ENCODE assay signal across 1 cellular context in the genomic region with DNA sequence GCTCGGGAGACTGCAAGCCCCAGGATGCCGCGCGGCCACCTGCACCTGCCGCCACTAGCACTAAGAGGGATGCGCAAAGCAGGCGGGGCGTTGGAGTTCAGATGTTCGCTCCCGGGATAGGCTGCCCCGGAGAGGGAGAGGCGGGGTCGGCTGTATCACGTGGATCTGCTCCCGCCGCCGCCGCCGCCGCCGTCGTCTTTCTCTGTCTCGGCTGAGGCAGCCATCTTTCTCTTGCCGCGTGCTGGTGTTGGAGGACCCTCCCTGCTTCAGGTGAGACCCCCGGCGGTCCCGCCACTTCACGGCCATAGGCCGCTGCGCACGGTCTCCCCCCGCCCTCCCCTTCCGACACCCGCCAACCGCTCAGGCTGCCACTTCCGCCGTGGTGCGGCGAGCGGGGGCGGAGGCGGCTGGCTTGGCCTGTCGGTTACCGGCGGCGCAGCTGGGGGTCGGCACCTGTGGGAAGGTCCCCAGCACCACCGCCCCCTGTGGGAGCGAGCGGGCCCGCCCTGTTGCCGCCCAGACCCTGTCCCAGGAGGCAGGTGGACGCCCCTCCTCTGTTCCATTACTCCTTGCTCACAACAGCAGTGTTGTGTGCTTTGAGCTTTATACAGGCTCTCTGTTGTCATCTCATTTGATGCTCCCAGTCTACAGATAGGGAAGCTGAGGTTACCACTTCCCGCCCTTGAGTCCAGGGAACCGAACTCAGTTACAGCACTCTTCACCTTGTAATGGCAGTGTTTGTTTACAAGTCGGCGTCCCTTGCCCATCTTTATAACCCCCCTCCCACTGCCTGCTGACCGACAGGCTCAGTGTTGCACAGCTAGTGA.
TF ChIP-seq lines count a peak whose summit lies in the region.

A gene (plus strand): TSS at position 186 of the 827 bp plus-strand sequence. CDS start 3,553 bp downstream, outside the sequence.

TF ChIP-seq in K562, 482 proteins besides CTCF, POLR2A, EP300 and RAD21 (continued from another document and continues in another):
- TF ChIP-seq ZKSCAN3 (CRISPR knock-in tag; IDR thresholded peaks at IDR 0.05) (no peak), BRD9 (IDR thresholded peaks at IDR 0.05; ENCODE audit: low read depth, partially characterized antibody) (no peak), KLF16 (IDR thresholded peaks at IDR 0.05) (0 out of 2 replicates have a peak, but pooled peaks have one; percentile 5), BHLHE40 (IDR thresholded peaks at IDR 0.05; ENCODE audit: low read length) (peak; percentile 71), SRSF1 (IDR thresholded peaks at IDR 0.05; ENCODE audit: low read depth, low read length) (no peak), HCFC1 (IDR thresholded peaks at IDR 0.05; ENCODE audit: low read depth, low read length) (peak; percentile 86), ZNF212 (CRISPR knock-in tag; IDR thresholded peaks at IDR 0.05) (no peak), ZNF584 (CRISPR knock-in tag; IDR thresholded peaks at IDR 0.05; ENCODE audit: low read depth) (no peak; the same call in 1 of the 2 replicates), MBD2 (IDR thresholded peaks at IDR 0.05; ENCODE audit: borderline replicate concordance, low read depth) (peak; percentile 72; the same call in 1 of the 2 replicates), ZNF354B (CRISPR knock-in tag; IDR thresholded peaks at IDR 0.05) (no peak), ZNF274 (IDR thresholded peaks at IDR 0.05; ENCODE audit: borderline replicate concordance, low read depth, low read length) (no peak), SOX6 (IDR thresholded peaks at IDR 0.05) (no peak), RBM34 (IDR thresholded peaks at IDR 0.05; ENCODE audit: borderline replicate concordance, insufficient read depth, low read length) (no peak), GABPB1 (CRISPR knock-in tag; IDR thresholded peaks at IDR 0.05) (peak; percentile 86), FOSL1 (tag; conservative IDR thresholded peaks at IDR 0.05) (peak; percentile 9; the same call in 1 of the 2 replicates), HDAC6 (IDR thresholded peaks at IDR 0.05; ENCODE audit: low read depth, low read length) (no peak), ZNF696 (CRISPR knock-in tag; conservative IDR thresholded peaks at IDR 0.05) (no peak), ZNF124 (CRISPR knock-in tag; IDR thresholded peaks at IDR 0.05) (no peak), ZNF41 (CRISPR knock-in tag; conservative IDR thresholded peaks at IDR 0.05) (no peak), ZNF707 (CRISPR knock-in tag; conservative IDR thresholded peaks at IDR 0.05) (no peak)
- TF ChIP-seq, protein P1, sequence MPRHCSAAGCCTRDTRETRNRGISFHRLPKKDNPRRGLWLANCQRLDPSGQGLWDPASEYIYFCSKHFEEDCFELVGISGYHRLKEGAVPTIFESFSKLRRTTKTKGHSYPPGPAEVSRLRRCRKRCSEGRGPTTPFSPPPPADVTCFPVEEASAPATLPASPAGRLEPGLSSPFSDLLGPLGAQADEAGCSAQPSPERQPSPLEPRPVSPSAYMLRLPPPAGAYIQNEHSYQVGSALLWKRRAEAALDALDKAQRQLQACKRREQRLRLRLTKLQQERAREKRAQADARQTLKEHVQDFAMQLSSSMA (CRISPR knock-in tag; IDR thresholded peaks at IDR 0.05), result no peak
- TF ChIP-seq, protein P2, sequence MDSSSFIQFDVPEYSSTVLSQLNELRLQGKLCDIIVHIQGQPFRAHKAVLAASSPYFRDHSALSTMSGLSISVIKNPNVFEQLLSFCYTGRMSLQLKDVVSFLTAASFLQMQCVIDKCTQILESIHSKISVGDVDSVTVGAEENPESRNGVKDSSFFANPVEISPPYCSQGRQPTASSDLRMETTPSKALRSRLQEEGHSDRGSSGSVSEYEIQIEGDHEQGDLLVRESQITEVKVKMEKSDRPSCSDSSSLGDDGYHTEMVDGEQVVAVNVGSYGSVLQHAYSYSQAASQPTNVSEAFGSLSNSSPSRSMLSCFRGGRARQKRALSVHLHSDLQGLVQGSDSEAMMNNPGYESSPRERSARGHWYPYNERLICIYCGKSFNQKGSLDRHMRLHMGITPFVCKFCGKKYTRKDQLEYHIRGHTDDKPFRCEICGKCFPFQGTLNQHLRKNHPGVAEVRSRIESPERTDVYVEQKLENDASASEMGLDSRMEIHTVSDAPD (CRISPR knock-in tag; IDR thresholded peaks at IDR 0.05), result no peak
- TF ChIP-seq, protein P3, sequence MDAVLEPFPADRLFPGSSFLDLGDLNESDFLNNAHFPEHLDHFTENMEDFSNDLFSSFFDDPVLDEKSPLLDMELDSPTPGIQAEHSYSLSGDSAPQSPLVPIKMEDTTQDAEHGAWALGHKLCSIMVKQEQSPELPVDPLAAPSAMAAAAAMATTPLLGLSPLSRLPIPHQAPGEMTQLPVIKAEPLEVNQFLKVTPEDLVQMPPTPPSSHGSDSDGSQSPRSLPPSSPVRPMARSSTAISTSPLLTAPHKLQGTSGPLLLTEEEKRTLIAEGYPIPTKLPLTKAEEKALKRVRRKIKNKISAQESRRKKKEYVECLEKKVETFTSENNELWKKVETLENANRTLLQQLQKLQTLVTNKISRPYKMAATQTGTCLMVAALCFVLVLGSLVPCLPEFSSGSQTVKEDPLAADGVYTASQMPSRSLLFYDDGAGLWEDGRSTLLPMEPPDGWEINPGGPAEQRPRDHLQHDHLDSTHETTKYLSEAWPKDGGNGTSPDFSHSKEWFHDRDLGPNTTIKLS (IDR thresholded peaks at IDR 0.05; ENCODE audit: borderline replicate concordance, low read depth), result 0 out of 2 replicates have a peak, but pooled peaks have one; percentile 53
- TF ChIP-seq, protein P4, sequence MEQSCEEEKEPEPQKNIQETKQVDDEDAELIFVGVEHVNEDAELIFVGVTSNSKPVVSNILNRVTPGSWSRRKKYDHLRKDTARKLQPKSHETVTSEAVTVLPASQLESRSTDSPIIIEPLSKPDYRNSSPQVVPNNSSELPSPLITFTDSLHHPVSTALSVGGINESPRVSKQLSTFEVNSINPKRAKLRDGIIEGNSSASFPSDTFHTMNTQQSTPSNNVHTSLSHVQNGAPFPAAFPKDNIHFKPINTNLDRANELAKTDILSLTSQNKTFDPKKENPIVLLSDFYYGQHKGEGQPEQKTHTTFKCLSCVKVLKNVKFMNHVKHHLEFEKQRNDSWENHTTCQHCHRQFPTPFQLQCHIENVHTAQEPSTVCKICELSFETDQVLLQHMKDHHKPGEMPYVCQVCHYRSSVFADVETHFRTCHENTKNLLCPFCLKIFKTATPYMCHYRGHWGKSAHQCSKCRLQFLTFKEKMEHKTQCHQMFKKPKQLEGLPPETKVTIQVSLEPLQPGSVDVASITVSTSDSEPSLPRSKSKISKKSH (CRISPR knock-in tag; IDR thresholded peaks at IDR 0.05), result no peak
- TF ChIP-seq, protein P5, sequence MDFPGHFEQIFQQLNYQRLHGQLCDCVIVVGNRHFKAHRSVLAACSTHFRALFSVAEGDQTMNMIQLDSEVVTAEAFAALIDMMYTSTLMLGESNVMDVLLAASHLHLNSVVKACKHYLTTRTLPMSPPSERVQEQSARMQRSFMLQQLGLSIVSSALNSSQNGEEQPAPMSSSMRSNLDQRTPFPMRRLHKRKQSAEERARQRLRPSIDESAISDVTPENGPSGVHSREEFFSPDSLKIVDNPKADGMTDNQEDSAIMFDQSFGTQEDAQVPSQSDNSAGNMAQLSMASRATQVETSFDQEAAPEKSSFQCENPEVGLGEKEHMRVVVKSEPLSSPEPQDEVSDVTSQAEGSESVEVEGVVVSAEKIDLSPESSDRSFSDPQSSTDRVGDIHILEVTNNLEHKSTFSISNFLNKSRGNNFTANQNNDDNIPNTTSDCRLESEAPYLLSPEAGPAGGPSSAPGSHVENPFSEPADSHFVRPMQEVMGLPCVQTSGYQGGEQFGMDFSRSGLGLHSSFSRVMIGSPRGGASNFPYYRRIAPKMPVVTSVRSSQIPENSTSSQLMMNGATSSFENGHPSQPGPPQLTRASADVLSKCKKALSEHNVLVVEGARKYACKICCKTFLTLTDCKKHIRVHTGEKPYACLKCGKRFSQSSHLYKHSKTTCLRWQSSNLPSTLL (IDR thresholded peaks at IDR 0.05), result no peak
- TF ChIP-seq, protein P6, sequence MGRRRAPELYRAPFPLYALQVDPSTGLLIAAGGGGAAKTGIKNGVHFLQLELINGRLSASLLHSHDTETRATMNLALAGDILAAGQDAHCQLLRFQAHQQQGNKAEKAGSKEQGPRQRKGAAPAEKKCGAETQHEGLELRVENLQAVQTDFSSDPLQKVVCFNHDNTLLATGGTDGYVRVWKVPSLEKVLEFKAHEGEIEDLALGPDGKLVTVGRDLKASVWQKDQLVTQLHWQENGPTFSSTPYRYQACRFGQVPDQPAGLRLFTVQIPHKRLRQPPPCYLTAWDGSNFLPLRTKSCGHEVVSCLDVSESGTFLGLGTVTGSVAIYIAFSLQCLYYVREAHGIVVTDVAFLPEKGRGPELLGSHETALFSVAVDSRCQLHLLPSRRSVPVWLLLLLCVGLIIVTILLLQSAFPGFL (CRISPR knock-in tag; IDR thresholded peaks at IDR 0.05), result no peak
- TF ChIP-seq, protein P7, sequence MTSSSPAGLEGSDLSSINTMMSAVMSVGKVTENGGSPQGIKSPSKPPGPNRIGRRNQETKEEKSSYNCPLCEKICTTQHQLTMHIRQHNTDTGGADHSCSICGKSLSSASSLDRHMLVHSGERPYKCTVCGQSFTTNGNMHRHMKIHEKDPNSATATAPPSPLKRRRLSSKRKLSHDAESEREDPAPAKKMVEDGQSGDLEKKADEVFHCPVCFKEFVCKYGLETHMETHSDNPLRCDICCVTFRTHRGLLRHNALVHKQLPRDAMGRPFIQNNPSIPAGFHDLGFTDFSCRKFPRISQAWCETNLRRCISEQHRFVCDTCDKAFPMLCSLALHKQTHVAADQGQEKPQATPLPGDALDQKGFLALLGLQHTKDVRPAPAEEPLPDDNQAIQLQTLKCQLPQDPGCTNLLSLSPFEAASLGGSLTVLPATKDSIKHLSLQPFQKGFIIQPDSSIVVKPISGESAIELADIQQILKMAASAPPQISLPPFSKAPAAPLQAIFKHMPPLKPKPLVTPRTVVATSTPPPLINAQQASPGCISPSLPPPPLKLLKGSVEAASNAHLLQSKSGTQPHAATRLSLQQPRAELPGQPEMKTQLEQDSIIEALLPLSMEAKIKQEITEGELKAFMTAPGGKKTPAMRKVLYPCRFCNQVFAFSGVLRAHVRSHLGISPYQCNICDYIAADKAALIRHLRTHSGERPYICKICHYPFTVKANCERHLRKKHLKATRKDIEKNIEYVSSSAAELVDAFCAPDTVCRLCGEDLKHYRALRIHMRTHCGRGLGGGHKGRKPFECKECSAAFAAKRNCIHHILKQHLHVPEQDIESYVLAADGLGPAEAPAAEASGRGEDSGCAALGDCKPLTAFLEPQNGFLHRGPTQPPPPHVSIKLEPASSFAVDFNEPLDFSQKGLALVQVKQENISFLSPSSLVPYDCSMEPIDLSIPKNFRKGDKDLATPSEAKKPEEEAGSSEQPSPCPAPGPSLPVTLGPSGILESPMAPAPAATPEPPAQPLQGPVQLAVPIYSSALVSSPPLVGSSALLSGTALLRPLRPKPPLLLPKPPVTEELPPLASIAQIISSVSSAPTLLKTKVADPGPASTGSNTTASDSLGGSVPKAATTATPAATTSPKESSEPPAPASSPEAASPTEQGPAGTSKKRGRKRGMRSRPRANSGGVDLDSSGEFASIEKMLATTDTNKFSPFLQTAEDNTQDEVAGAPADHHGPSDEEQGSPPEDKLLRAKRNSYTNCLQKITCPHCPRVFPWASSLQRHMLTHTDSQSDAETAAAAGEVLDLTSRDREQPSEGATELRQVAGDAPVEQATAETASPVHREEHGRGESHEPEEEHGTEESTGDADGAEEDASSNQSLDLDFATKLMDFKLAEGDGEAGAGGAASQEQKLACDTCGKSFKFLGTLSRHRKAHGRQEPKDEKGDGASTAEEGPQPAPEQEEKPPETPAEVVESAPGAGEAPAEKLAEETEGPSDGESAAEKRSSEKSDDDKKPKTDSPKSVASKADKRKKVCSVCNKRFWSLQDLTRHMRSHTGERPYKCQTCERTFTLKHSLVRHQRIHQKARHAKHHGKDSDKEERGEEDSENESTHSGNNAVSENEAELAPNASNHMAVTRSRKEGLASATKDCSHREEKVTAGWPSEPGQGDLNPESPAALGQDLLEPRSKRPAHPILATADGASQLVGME (CRISPR knock-in tag; IDR thresholded peaks at IDR 0.05), result no peak
- TF ChIP-seq, protein P8, sequence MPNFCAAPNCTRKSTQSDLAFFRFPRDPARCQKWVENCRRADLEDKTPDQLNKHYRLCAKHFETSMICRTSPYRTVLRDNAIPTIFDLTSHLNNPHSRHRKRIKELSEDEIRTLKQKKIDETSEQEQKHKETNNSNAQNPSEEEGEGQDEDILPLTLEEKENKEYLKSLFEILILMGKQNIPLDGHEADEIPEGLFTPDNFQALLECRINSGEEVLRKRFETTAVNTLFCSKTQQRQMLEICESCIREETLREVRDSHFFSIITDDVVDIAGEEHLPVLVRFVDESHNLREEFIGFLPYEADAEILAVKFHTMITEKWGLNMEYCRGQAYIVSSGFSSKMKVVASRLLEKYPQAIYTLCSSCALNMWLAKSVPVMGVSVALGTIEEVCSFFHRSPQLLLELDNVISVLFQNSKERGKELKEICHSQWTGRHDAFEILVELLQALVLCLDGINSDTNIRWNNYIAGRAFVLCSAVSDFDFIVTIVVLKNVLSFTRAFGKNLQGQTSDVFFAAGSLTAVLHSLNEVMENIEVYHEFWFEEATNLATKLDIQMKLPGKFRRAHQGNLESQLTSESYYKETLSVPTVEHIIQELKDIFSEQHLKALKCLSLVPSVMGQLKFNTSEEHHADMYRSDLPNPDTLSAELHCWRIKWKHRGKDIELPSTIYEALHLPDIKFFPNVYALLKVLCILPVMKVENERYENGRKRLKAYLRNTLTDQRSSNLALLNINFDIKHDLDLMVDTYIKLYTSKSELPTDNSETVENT (CRISPR knock-in tag; IDR thresholded peaks at IDR 0.05), result no peak
- TF ChIP-seq, protein P9, sequence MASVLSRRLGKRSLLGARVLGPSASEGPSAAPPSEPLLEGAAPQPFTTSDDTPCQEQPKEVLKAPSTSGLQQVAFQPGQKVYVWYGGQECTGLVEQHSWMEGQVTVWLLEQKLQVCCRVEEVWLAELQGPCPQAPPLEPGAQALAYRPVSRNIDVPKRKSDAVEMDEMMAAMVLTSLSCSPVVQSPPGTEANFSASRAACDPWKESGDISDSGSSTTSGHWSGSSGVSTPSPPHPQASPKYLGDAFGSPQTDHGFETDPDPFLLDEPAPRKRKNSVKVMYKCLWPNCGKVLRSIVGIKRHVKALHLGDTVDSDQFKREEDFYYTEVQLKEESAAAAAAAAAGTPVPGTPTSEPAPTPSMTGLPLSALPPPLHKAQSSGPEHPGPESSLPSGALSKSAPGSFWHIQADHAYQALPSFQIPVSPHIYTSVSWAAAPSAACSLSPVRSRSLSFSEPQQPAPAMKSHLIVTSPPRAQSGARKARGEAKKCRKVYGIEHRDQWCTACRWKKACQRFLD (CRISPR knock-in tag; IDR thresholded peaks at IDR 0.05), result no peak
- TF ChIP-seq, protein P10, sequence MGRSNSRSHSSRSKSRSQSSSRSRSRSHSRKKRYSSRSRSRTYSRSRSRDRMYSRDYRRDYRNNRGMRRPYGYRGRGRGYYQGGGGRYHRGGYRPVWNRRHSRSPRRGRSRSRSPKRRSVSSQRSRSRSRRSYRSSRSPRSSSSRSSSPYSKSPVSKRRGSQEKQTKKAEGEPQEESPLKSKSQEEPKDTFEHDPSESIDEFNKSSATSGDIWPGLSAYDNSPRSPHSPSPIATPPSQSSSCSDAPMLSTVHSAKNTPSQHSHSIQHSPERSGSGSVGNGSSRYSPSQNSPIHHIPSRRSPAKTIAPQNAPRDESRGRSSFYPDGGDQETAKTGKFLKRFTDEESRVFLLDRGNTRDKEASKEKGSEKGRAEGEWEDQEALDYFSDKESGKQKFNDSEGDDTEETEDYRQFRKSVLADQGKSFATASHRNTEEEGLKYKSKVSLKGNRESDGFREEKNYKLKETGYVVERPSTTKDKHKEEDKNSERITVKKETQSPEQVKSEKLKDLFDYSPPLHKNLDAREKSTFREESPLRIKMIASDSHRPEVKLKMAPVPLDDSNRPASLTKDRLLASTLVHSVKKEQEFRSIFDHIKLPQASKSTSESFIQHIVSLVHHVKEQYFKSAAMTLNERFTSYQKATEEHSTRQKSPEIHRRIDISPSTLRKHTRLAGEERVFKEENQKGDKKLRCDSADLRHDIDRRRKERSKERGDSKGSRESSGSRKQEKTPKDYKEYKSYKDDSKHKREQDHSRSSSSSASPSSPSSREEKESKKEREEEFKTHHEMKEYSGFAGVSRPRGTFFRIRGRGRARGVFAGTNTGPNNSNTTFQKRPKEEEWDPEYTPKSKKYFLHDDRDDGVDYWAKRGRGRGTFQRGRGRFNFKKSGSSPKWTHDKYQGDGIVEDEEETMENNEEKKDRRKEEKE (IDR thresholded peaks at IDR 0.05; ENCODE audit: borderline replicate concordance in 1 of 2, control insufficient read depth in 1 of 2, low read depth in 2 of 2, low read length in 1 of 2), result no peak
